Comparison of ENCODE assay signal across 8 cellular contexts in the genomic region with DNA sequence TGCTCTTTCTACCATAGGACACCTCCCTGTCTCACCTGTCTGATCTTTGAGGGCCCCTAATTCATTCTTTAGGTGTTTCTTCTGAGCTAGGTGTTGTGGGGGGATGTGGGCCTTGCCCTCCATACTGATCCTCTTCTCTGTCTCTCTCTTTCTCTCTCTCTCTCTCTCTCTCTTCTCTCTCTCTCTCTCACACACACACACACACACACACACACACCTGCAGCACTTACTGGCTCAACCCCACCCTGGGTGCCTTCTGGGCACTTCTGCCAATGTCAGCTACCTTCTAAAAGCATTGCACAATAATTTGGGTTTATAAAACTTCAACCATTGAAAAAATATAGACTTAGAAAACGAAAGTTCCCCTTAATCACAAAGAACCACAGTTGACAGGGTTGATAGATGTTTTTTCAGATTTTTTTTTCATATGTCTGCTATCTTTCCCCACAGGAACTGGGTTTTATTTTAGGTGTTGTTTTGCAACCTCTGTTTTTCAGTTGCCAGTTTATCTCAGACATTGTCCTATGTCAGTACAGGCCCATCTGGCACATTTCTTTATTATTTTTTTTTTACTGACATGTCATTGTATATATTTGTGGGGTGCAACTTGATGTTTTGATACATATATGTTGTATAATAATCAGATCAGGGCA. TPM values are rescaled to one million over a fixed set of nuclear protein-coding genes. Genes with fewer than 3 reads are reported as not detected.
A peak's percentile ranks its signal among the peaks of the same experiment; 100 is the strongest.
DNase-seq lines count a peak whose midpoint lies in the region; ATAC-seq lines count a peak whose summit lies in the region.

No MANE protein-coding gene starts in this region.

- H3K4me3 Mint-ChIP-seq in activated naive CD8-positive, alpha-beta T cell treated with anti-CD3 and anti-CD28 coated beads, Interleukin-2, amount 10 ng/mL, durations not matched to agents 7 days and 5 days, result peak overlapping the region; percentile 77

- H3K4me1 ChIP-seq in muscle layer of duodenum (ENCODE audit: control insufficient read depth in 1 of 2, insufficient read depth in 2 of 2, low read length in 2 of 2), result peaks cover 7 to 24% of the 10 kb centered on the region in 2 donors

- H3K27ac ChIP-seq in muscle layer of duodenum (ENCODE audit: low read length), result peak overlapping the region; percentile 28

- peak; percentile 25 for DNase-seq in CD1c-positive myeloid dendritic cell (ENCODE audit: extremely low spot score)
- DNase-seq in activated naive CD8-positive, alpha-beta T cell treated with anti-CD3 and anti-CD28 coated beads, Interleukin-2, amount 10 ng/mL, durations not matched to agents 7 days and 5 days, result no peak
- DNase-seq in mesenteric fat pad (ENCODE audit: low spot score), result no peak
- no peak for DNase-seq in cerebellum (ENCODE audit: low spot score)
- DNase-seq in NCI-H187 treated with DMSO at 0.1 percent for 48 hours (lab: John Stamatoyannopoulos, UW), result no peak

- H3K9me3 ChIP-seq in muscle layer of duodenum (ENCODE audit: control insufficient read depth in 1 of 2, low read length in 2 of 2), result no peaks in the 10 kb centered on the region

- ATAC-seq in HG03135 (IDR thresholded peaks at IDR 0.05; ENCODE audit: unreplicated experiment) (peak; percentile 23), GM18907 (IDR thresholded peaks at IDR 0.05; ENCODE audit: unreplicated experiment) (no peak)
- peak; percentile 50 for ATAC-seq in activated naive CD8-positive, alpha-beta T cell treated with anti-CD3 and anti-CD28 coated beads, Interleukin-2, amount 10 ng/mL, durations not matched to agents 7 days and 5 days (ENCODE audit: low read depth)

- no peaks in the 10 kb centered on the region for H3K9me3 Mint-ChIP-seq in activated naive CD8-positive, alpha-beta T cell treated with anti-CD3 and anti-CD28 coated beads, Interleukin-2, amount 10 ng/mL, durations not matched to agents 7 days and 5 days

- H3K4me1 Mint-ChIP-seq in activated naive CD8-positive, alpha-beta T cell treated with anti-CD3 and anti-CD28 coated beads, Interleukin-2, amount 10 ng/mL, durations not matched to agents 7 days and 5 days, result peaks cover 17% of the 10 kb centered on the region

- peaks cover 14% of the 10 kb centered on the region for H3K36me3 Mint-ChIP-seq in activated naive CD8-positive, alpha-beta T cell treated with anti-CD3 and anti-CD28 coated beads, Interleukin-2, amount 10 ng/mL, durations not matched to agents 7 days and 5 days

- peaks cover 9 to 13% of the 10 kb centered on the region in 2 donors for H3K36me3 ChIP-seq in muscle layer of duodenum (ENCODE audit: control insufficient read depth in 1 of 2, insufficient read depth in 2 of 2, low read length in 2 of 2)

- no peak overlapping the region for H3K4me3 ChIP-seq in muscle layer of duodenum (ENCODE audit: low read depth in 1 of 2, low read length in 2 of 2)

- no peaks in the 10 kb centered on the region for H3K27me3 Mint-ChIP-seq in activated naive CD8-positive, alpha-beta T cell treated with anti-CD3 and anti-CD28 coated beads, Interleukin-2, amount 10 ng/mL, durations not matched to agents 7 days and 5 days

- H3K27ac Mint-ChIP-seq in activated naive CD8-positive, alpha-beta T cell treated with anti-CD3 and anti-CD28 coated beads, Interleukin-2, amount 10 ng/mL, durations not matched to agents 7 days and 5 days, result peak overlapping the region; percentile 87

- POLR2A ChIA-PET in activated naive CD8-positive, alpha-beta T cell treated with anti-CD3 and anti-CD28 coated beads, Interleukin-2, amount 10 ng/mL, durations not matched to agents 7 days and 5 days (lab: Charles Lee), result interaction anchor here (1.0 to 1.4 kb wide), 3 partner anchors 12 to 73 kb away, joined by 3 to 5 read pairs (median 3); no protein-coding TSS in a partner anchor

- no peaks in the 10 kb centered on the region for H3K27me3 ChIP-seq in muscle layer of duodenum (ENCODE audit: low read depth, low read length)

RNA-seq across cellular contexts. Expression of a gene that starts 28.1 kb away (rescaled TPM):
- total RNA-seq in activated naive CD8-positive, alpha-beta T cell treated with anti-CD3 and anti-CD28 coated beads, Interleukin-2, amount 10 ng/mL, durations not matched to agents 7 days and 5 days, result 1 to 10 TPM; 2.5 to 3.1 TPM
- total RNA-seq in mesenteric fat pad (50.1 TPM), cerebellum (19.7 TPM)

RNA-seq across cellular contexts. Expression of a gene that starts 41.1 kb away (rescaled TPM):
- 10 to 100 TPM; 90.4 to 98.8 TPM for total RNA-seq in activated naive CD8-positive, alpha-beta T cell treated with anti-CD3 and anti-CD28 coated beads, Interleukin-2, amount 10 ng/mL, durations not matched to agents 7 days and 5 days
- total RNA-seq in mesenteric fat pad (12.2 TPM), cerebellum (1.7 TPM)
